8 cellular contexts compared by ENCODE assay signal in genomic region chr9:86246752-86247161, GRCh38. TPM values are rescaled to one million over a fixed set of nuclear protein-coding genes. Genes with fewer than 3 reads are reported as not detected.
DNase-seq lines count a peak whose midpoint lies in the region; ATAC-seq, FAIRE-seq and TF ChIP-seq lines count a peak whose summit lies in the region.
"Had no signal": no experiment of that assay in that cellular context is flagged by ENCODE, and none has a peak within 500 bp of the region (broad histone marks: within the 10 kb centered on the region; RNA-seq: fewer than 3 reads in every experiment).

No MANE protein-coding gene starts in this region.

- H3K27ac ChIP-seq in pancreas, result no peak overlapping the region

- H3K4me3 Mint-ChIP-seq in natural killer cell, result no peak overlapping the region

- WGBS in pancreas, 2 donors, result 28 to 35% methylated on average over 6 of the region's 6 CpGs

- H3K36me3 Mint-ChIP-seq in natural killer cell, result no peaks in the 10 kb centered on the region

- H3K4me1 ChIP-seq in pancreas, result no peaks in the 10 kb centered on the region

- DNase-seq in SK-N-DZ (ENCODE audit: low spot score) (peak; percentile 23), pancreas (no peak), natural killer cell (no peak)
- no peak for DNase-seq in activated CD4-positive, alpha-beta T cell treated with anti-CD3 and anti-CD28 coated beads, Interleukin-2, amount 50 U/mL, for 48 hours
- no peak for DNase-seq in activated CD8-positive, alpha-beta memory T cell treated with anti-CD3 and anti-CD28 coated beads, Interleukin-2, amount 50 U/mL, for 48 hours

- H3K4me1 Mint-ChIP-seq in natural killer cell, result no peaks in the 10 kb centered on the region

- peaks cover 0 to 2% of the 10 kb centered on the region in 2 donors for H3K9me3 Mint-ChIP-seq in natural killer cell

- H3K4me3 ChIP-seq in pancreas, result no peak overlapping the region

- no peaks in the 10 kb centered on the region for H3K27me3 ChIP-seq in pancreas

- FAIRE-seq in pancreas (lab: Jason Lieb, UNC), result no peak

- TF ChIP-seq CTCF in pancreas (IDR thresholded peaks at IDR 0.05) (no peak), natural killer cell (IDR thresholded peaks at IDR 0.05) (no peak)

- intact Hi-C loops in pancreas (cut with DNase I) (no loop called here), natural killer cell (cut with micrococcal nuclease) (no loop called here)

- no peak overlapping the region for H3K27ac Mint-ChIP-seq in natural killer cell

- no peaks in the 10 kb centered on the region for H3K9me3 ChIP-seq in pancreas

- ATAC-seq in GM19025 (IDR thresholded peaks at IDR 0.05; ENCODE audit: low read depth, unreplicated experiment), result peak; percentile 86
- ATAC-seq in HG02678 (IDR thresholded peaks at IDR 0.05; ENCODE audit: unreplicated experiment), result peak; percentile 90
- peak in 3 of 4 donors; percentile 32 to 43 (median 36) for ATAC-seq in pancreas
- ATAC-seq in natural killer cell, result no peak
- ATAC-seq: Panc1 had no signal

- H3K27me3 Mint-ChIP-seq in natural killer cell (ENCODE audit: low read depth in 2 of 2), result peaks cover 0 to 9% of the 10 kb centered on the region in 2 donors

- no peaks in the 10 kb centered on the region for H3K36me3 ChIP-seq in pancreas

RNA-seq across cellular contexts. Expression of gene C9orf153, which starts 12.7 kb away (rescaled TPM):
- 0.12 TPM in 1 of 2 replicates, not detected in the other for polyA plus RNA-seq in SK-N-DZ (2014; cell fraction: cytosol; rRNA removed)
- 0.55 TPM in 1 of 2 replicates, not detected in the other for polyA plus RNA-seq in SK-N-DZ (2014; cell fraction: nucleus; rRNA removed)
- total RNA-seq in pancreas (under 1 TPM in 3 of 6 donors, not detected in 3; 0.12 to 0.14 (median 0.13) TPM), natural killer cell (under 1 TPM in 2 of 3 donors, not detected in 1; 0.28 to 0.63 TPM)
- polyA plus RNA-seq in pancreas, result under 1 TPM in 1 of 2 donors, not detected in 1; 0.42 TPM

RNA-seq across cellular contexts. Expression of gene ISCA1, which starts 35.6 kb away (rescaled TPM):
- 63.5 and 72.3 TPM in 2 replicates for polyA plus RNA-seq in SK-N-DZ (2014; cell fraction: cytosol; rRNA removed)
- 34.8 and 41.6 TPM in 2 replicates for polyA plus RNA-seq in SK-N-DZ (2014; cell fraction: nucleus; rRNA removed)
- 10 to 100 TPM in 4 of 6 donors, 1 to 10 TPM in 2; 8.6 to 17.3 (median 10.9) TPM for total RNA-seq in pancreas
- 10 to 100 TPM in 1 of 2 donors, 1 to 10 TPM in 1; 9.0 to 26.5 TPM for polyA plus RNA-seq in pancreas
- total RNA-seq in natural killer cell, result 10 to 100 TPM; 57.3 to 67.6 (median 63.4) TPM

Comparison
In these comparisons a context has a peak if more than half of its experiments do, and no peak if none do; other contexts are left out.
1. ATAC-seq: peak in GM19025 (single experiment), HG02678 (single experiment) and pancreas (3 of 4); none in natural killer cell (0 of 3).